Comparison of ENCODE assay signal across 8 cellular contexts in genomic region chr10:133325392-133325760, GRCh38. TPM values are rescaled to one million over a fixed set of nuclear protein-coding genes. Genes with fewer than 3 reads are reported as not detected.
A peak's percentile ranks its signal among the peaks of the same experiment; 100 is the strongest.
DNase-seq lines count a peak whose midpoint lies in the region; ATAC-seq and TF ChIP-seq lines count a peak whose summit lies in the region.

No MANE protein-coding gene starts in this region.

- H3K23me2 ChIP-seq in H9 (ENCODE audit: insufficient read length, low read depth, low read length, poor library complexity, severe bottlenecking), result peaks cover 19% of the 10 kb centered on the region

- no peak overlapping the region for H3K23ac ChIP-seq in H9 (ENCODE audit: insufficient read length, low read depth, low read length)

- H3K27ac ChIP-seq in H9 (ENCODE audit: insufficient read length, low read depth, low read length) (no peak overlapping the region), VCaP (peak overlapping the region; percentile 77)

- no peaks in the 10 kb centered on the region for H3K79me1 ChIP-seq in H9 (ENCODE audit: insufficient read depth, low read depth, low read length, poor library complexity, severe bottlenecking)

- no peak overlapping the region for H3K56ac ChIP-seq in H9 (ENCODE audit: insufficient read length, low read depth, low read length)

- no CpG with 5 or more reads among the region's 39 CpGs for WGBS in H9 (ENCODE audit: extremely low coverage, insufficient read length, low lambda C conversion rate)

- H2BK120ac ChIP-seq in H9 (ENCODE audit: low read depth, low read length, poor library complexity, severe bottlenecking), result no peak overlapping the region

- H3K27ac Mint-ChIP-seq in H9 (no peak overlapping the region), glutamatergic neuron (ENCODE audit: unreplicated experiment) (no peak overlapping the region)

- no peak overlapping the region for H3K4ac ChIP-seq in H9 (ENCODE audit: low read depth, low read length)

- H3K18ac ChIP-seq in H9 (ENCODE audit: insufficient read length, low read depth, low read length), result no peak overlapping the region

- no peak overlapping the region for H2BK20ac ChIP-seq in H9 (ENCODE audit: low read depth, low read length, poor library complexity, severe bottlenecking)

- H4K5ac ChIP-seq in H9 (ENCODE audit: insufficient read length, low read depth, low read length), result no peak overlapping the region

- no peak overlapping the region for H2BK12ac ChIP-seq in H9 (ENCODE audit: insufficient read length, low read depth, low read length)

- H2AFZ ChIP-seq in H9 (ENCODE audit: low read length), result no peak overlapping the region

- no peak overlapping the region for H4K8ac ChIP-seq in H9 (replicated peaks; ENCODE audit: insufficient read length, low read depth, low read length)

- DNase-seq in H9 (no peak), glutamatergic neuron (peak; percentile 71), skeletal muscle cell (ENCODE audit: low read depth) (no peak), posterior vena cava (ENCODE audit: low spot score) (no peak)
- DNase-seq in activated CD8-positive, alpha-beta memory T cell treated with anti-CD3 and anti-CD28 coated beads for 24 hours, result no peak

- no peak overlapping the region; the same call in 1 of the 2 replicates for H3K14ac ChIP-seq in H9 (ENCODE audit: insufficient read depth, low read length)

- TF ChIP-seq CTCF in H9 (conservative IDR thresholded peaks at IDR 0.05), result no peak
- no peak for TF ChIP-seq CTCF in VCaP (conservative IDR thresholded peaks at IDR 0.05)
- TF ChIP-seq CTCF in glutamatergic neuron (IDR thresholded peaks at IDR 0.05; ENCODE audit: partially characterized antibody, unreplicated experiment), result no peak

- H3K4me2 ChIP-seq in H9 (ENCODE audit: insufficient read depth, insufficient read length, low read length), result peak overlapping the region; percentile 70

- no peaks in the 10 kb centered on the region for H4K20me1 ChIP-seq in H9 (ENCODE audit: control insufficient read depth, insufficient read depth, insufficient read length)

- intact Hi-C loops in posterior vena cava (cut with DNase I), result no loop called here

- H2AK5ac ChIP-seq in H9 (ENCODE audit: insufficient read length, low read length), result no peak overlapping the region

- H3K27me3 Mint-ChIP-seq in H9 (ENCODE audit: low read depth) (peaks cover 64% of the 10 kb centered on the region), glutamatergic neuron (ENCODE audit: unreplicated experiment) (peaks cover 2% of the 10 kb centered on the region)

- H3K9me3 Mint-ChIP-seq in H9, result peaks cover under 1 to 2% of the 10 kb centered on the region in 2 experiments; a peak in 3 of 5 replicates
- H3K9me3 Mint-ChIP-seq in glutamatergic neuron (ENCODE audit: unreplicated experiment), result peaks cover 5% of the 10 kb centered on the region

- H3K36me3 Mint-ChIP-seq in H9 (ENCODE audit: insufficient read depth in 1 of 3, low read depth in 3 of 3), result no peaks in the 10 kb centered on the region; a peak in 2 of 7 replicates
- H3K36me3 Mint-ChIP-seq in glutamatergic neuron (ENCODE audit: unreplicated experiment), result peaks cover 5% of the 10 kb centered on the region

- H3K4me1 Mint-ChIP-seq in H9, result peaks cover 14 to 28% of the 10 kb centered on the region in 2 experiments
- peaks cover 9% of the 10 kb centered on the region for H3K4me1 Mint-ChIP-seq in glutamatergic neuron (ENCODE audit: low read depth, unreplicated experiment)

- ATAC-seq in GM21825 (IDR thresholded peaks at IDR 0.05; ENCODE audit: unreplicated experiment) (no peak), GM19455 (IDR thresholded peaks at IDR 0.05; ENCODE audit: unreplicated experiment) (no peak)

- H3K9me3 ChIP-seq in H9 (ENCODE audit: control insufficient read depth, low read depth, low read length), result no peaks in the 10 kb centered on the region

- H3K4me3 Mint-ChIP-seq in H9 (peak overlapping the region; percentile 69 to 83), glutamatergic neuron (ENCODE audit: unreplicated experiment) (peak overlapping the region; percentile 88)

- peak overlapping the region; percentile 41 for H3K4me3 ChIP-seq in skeletal muscle cell (ENCODE audit: low read depth, low read length)

- H2BK15ac ChIP-seq in H9 (ENCODE audit: low read depth, low read length), result no peak overlapping the region

- no peaks in the 10 kb centered on the region for H3K79me2 ChIP-seq in H9 (ENCODE audit: insufficient read depth, low read length)

- no peaks in the 10 kb centered on the region; the same call in 1 of the 2 replicates for H3K4me1 ChIP-seq in H9 (ENCODE audit: insufficient read depth, low read length)

- no peak overlapping the region for H4K91ac ChIP-seq in H9 (ENCODE audit: insufficient read length, low read depth, low read length)

- no peak overlapping the region for H3K9ac ChIP-seq in H9 (ENCODE audit: extremely low read depth, insufficient read length, low read length)

- H3K27me3 ChIP-seq in H9 (ENCODE audit: insufficient read depth, low read length), result peaks cover 13% of the 10 kb centered on the region; the same call in 1 of the 2 replicates

- H2BK5ac ChIP-seq in H9 (ENCODE audit: insufficient read length, low read length), result no peak overlapping the region

- H3T11ph ChIP-seq in H9 (ENCODE audit: low read length), result no peak overlapping the region

RNA-seq across cellular contexts. Expression of gene CALY, which starts 11.3 kb away (rescaled TPM):
- total RNA-seq in H9 (2021) (1.9 and 2.9 TPM in 2 replicates), glutamatergic neuron (ENCODE audit: unreplicated experiment) (19.8 TPM), posterior vena cava (not detected)

RNA-seq across cellular contexts. Expression of gene ZNF511, which starts 16.7 kb away (rescaled TPM):
- 83.6 and 89.4 TPM in 2 replicates for total RNA-seq in H9 (2021)
- 24.6 TPM for total RNA-seq in glutamatergic neuron (ENCODE audit: unreplicated experiment)
- total RNA-seq in posterior vena cava, result 10 to 100 TPM; 27.4 to 30.7 TPM

RNA-seq across cellular contexts. Expression of gene TUBGCP2, which starts 16.7 kb away (rescaled TPM):
- total RNA-seq in H9 (2021), result 52.4 and 53.5 TPM in 2 replicates
- 61.4 TPM for total RNA-seq in glutamatergic neuron (ENCODE audit: unreplicated experiment)
- total RNA-seq in posterior vena cava, result 10 to 100 TPM; 35.7 to 36.0 TPM

RNA-seq across cellular contexts. Expression of gene PRAP1, which starts 21.8 kb away (rescaled TPM):
- total RNA-seq in H9 (2021) (0.81 and 1.2 TPM in 2 replicates), glutamatergic neuron (ENCODE audit: unreplicated experiment) (not detected), posterior vena cava (not detected)

RNA-seq across cellular contexts. Expression of gene FUOM, which starts 32.4 kb away (rescaled TPM):
- total RNA-seq in H9 (2021) (39.6 and 41.8 TPM in 2 replicates), glutamatergic neuron (ENCODE audit: unreplicated experiment) (13.0 TPM), posterior vena cava (10 to 100 TPM; 13.8 to 17.6 TPM)
